10 cellular contexts compared by ENCODE assay signal in the genomic region with DNA sequence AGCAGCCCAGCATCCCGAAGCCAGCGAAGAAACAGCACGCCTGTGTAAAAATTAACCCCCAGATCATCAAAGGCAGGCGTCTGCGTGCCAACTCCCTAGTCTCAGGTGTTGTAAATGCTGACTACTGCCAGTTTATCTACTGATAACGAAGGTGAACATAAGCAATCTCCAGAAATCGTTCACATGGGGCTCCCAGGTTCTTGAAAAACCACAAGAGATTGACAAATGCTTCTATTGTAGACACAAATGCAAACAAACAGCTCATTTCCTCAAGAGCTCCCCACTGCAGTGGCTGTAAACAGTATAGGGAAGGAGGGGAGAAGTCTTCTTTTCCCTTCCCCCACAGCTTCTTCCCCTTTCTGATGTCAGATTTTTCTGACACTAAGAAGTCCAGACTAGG. TPM values are rescaled to one million over a fixed set of nuclear protein-coding genes. Genes with fewer than 3 reads are reported as not detected.
DNase-seq lines count a peak whose midpoint lies in the region; ATAC-seq and TF ChIP-seq lines count a peak whose summit lies in the region.
"Had no signal": no experiment of that assay in that cellular context is flagged by ENCODE, and none has a peak within 500 bp of the region (broad histone marks: within the 10 kb centered on the region; RNA-seq: fewer than 3 reads in every experiment).

No MANE protein-coding gene starts in this region.

- DNase-seq in activated CD4-positive, alpha-beta T cell treated with anti-CD3 and anti-CD28 coated beads, Interleukin-2, amount 10 ng/mL, durations not matched to agents 7 days and 5 days, result peak; percentile 36
- no peak for DNase-seq in activated CD4-positive, alpha-beta T cell treated with anti-CD3 and anti-CD28 coated beads, Interleukin-2, amount 50 U/mL, for 4 hours
- DNase-seq in SIG-M5 (lab: John Stamatoyannopoulos, UW), result peak; percentile 57
- DNase-seq in left colon, result peak; percentile 71 to 82
- no peak for DNase-seq in type B pancreatic cell (ENCODE audit: extremely low spot score, unreplicated experiment)
- DNase-seq in NCI-H1048 (lab: John Stamatoyannopoulos, UW), result no peak
- no peak for DNase-seq in H9
- no peak for DNase-seq in NCI-H146 (lab: John Stamatoyannopoulos, UW)
- DNase-seq: activated naive CD8-positive, alpha-beta T cell treated with anti-CD3 and anti-CD28 coated beads, Interleukin-2, amount 50 U/mL, for 24 hours; natural killer cell had no signal

- H2BK20ac ChIP-seq in H9 (ENCODE audit: low read depth, low read length, poor library complexity, severe bottlenecking), result no peak overlapping the region

- CTCF ChIA-PET in activated CD4-positive, alpha-beta T cell treated with anti-CD3 and anti-CD28 coated beads, Interleukin-2, amount 10 ng/mL, durations not matched to agents 7 days and 5 days (lab: Charles Lee), result interaction anchor here (0.7 to 1.6 kb wide), 3 partner anchors 10 to 24 kb away, joined by 3 to 5 read pairs (median 3); no protein-coding TSS in a partner anchor

- H3K79me2 ChIP-seq in H9 (ENCODE audit: insufficient read depth, low read length), result no peaks in the 10 kb centered on the region

- intact Hi-C loops in left colon (cut with DNase I, micrococcal nuclease), result no loop called here

- H3K4me3 Mint-ChIP-seq in activated CD4-positive, alpha-beta T cell treated with anti-CD3 and anti-CD28 coated beads, Interleukin-2, amount 10 ng/mL, durations not matched to agents 7 days and 5 days, result no peak overlapping the region
- H3K4me3 Mint-ChIP-seq in type B pancreatic cell (no peak overlapping the region), H9 (no peak overlapping the region; a peak in 1 of 5 replicates)
- H3K4me3 Mint-ChIP-seq: activated naive CD8-positive, alpha-beta T cell treated with anti-CD3 and anti-CD28 coated beads, Interleukin-2, amount 50 U/mL, for 24 hours; natural killer cell had no signal

- no peak overlapping the region for H3K27ac ChIP-seq in H9 (ENCODE audit: insufficient read length, low read depth, low read length)

- peaks cover 14% of the 10 kb centered on the region; the same call in 1 of the 2 replicates for H3K4me1 ChIP-seq in H9 (ENCODE audit: insufficient read depth, low read length)

- no peaks in the 10 kb centered on the region for H3K9me3 ChIP-seq in H9 (ENCODE audit: control insufficient read depth, low read depth, low read length)

- no peak overlapping the region for H4K5ac ChIP-seq in H9 (ENCODE audit: insufficient read length, low read depth, low read length)

- H2AFZ ChIP-seq in H9 (ENCODE audit: low read length), result no peak overlapping the region

- H4K8ac ChIP-seq in H9 (replicated peaks; ENCODE audit: insufficient read length, low read depth, low read length), result no peak overlapping the region

- no peak overlapping the region for H3T11ph ChIP-seq in H9 (ENCODE audit: low read length)

- H3K4ac ChIP-seq in H9 (ENCODE audit: low read depth, low read length), result no peak overlapping the region

- H3K18ac ChIP-seq in H9 (ENCODE audit: insufficient read length, low read depth, low read length), result no peak overlapping the region

- H3K23me2 ChIP-seq in H9 (ENCODE audit: insufficient read length, low read depth, low read length, poor library complexity, severe bottlenecking), result peaks cover 12% of the 10 kb centered on the region

- H2BK5ac ChIP-seq in H9 (ENCODE audit: insufficient read length, low read length), result no peak overlapping the region

- H4K20me1 ChIP-seq in H9 (ENCODE audit: control insufficient read depth, insufficient read depth, insufficient read length), result no peaks in the 10 kb centered on the region

- TF ChIP-seq CTCF in type B pancreatic cell (conservative IDR thresholded peaks at IDR 0.05) (no peak), H9 (conservative IDR thresholded peaks at IDR 0.05) (no peak)

- no peak overlapping the region for H3K9ac ChIP-seq in H9 (ENCODE audit: extremely low read depth, insufficient read length, low read length)

- H2BK120ac ChIP-seq in H9 (ENCODE audit: low read depth, low read length, poor library complexity, severe bottlenecking), result no peak overlapping the region

- no peaks in the 10 kb centered on the region for H3K79me1 ChIP-seq in H9 (ENCODE audit: insufficient read depth, low read depth, low read length, poor library complexity, severe bottlenecking)

- no peak overlapping the region for H3K14ac ChIP-seq in H9 (ENCODE audit: insufficient read depth, low read length)

- ATAC-seq in left colon, result peak; percentile 74
- ATAC-seq: activated naive CD8-positive, alpha-beta T cell treated with anti-CD3 and anti-CD28 coated beads, Interleukin-2, amount 50 U/mL, for 24 hours had no signal

- peak overlapping the region; percentile 37 for H3K27ac Mint-ChIP-seq in activated CD4-positive, alpha-beta T cell treated with anti-CD3 and anti-CD28 coated beads, Interleukin-2, amount 10 ng/mL, durations not matched to agents 7 days and 5 days
- peak overlapping the region; percentile 56 for H3K27ac Mint-ChIP-seq in type B pancreatic cell
- peak overlapping the region in 1 of 3 experiments; percentile 70; a peak in 2 of 7 replicates for H3K27ac Mint-ChIP-seq in H9
- H3K27ac Mint-ChIP-seq: activated naive CD8-positive, alpha-beta T cell treated with anti-CD3 and anti-CD28 coated beads, Interleukin-2, amount 50 U/mL, for 24 hours; natural killer cell had no signal

- H3K23ac ChIP-seq in H9 (ENCODE audit: insufficient read length, low read depth, low read length), result no peak overlapping the region

- peaks cover 74% of the 10 kb centered on the region for H3K27me3 Mint-ChIP-seq in activated CD4-positive, alpha-beta T cell treated with anti-CD3 and anti-CD28 coated beads, Interleukin-2, amount 10 ng/mL, durations not matched to agents 7 days and 5 days
- H3K27me3 Mint-ChIP-seq in type B pancreatic cell (peaks cover 26% of the 10 kb centered on the region), H9 (ENCODE audit: low read depth) (peaks cover 3% of the 10 kb centered on the region; the same call in 1 of the 2 replicates)

- H3K56ac ChIP-seq in H9 (ENCODE audit: insufficient read length, low read depth, low read length), result no peak overlapping the region

- H3K36me3 Mint-ChIP-seq in activated CD4-positive, alpha-beta T cell treated with anti-CD3 and anti-CD28 coated beads, Interleukin-2, amount 10 ng/mL, durations not matched to agents 7 days and 5 days (ENCODE audit: low read depth), result peaks cover 5% of the 10 kb centered on the region
- H3K36me3 Mint-ChIP-seq in type B pancreatic cell, result no peaks in the 10 kb centered on the region
- H3K36me3 Mint-ChIP-seq in H9 (ENCODE audit: insufficient read depth in 1 of 3, low read depth in 3 of 3), result no peaks in the 10 kb centered on the region
- H3K36me3 Mint-ChIP-seq: natural killer cell had no signal

- H3K9me3 Mint-ChIP-seq in activated CD4-positive, alpha-beta T cell treated with anti-CD3 and anti-CD28 coated beads, Interleukin-2, amount 10 ng/mL, durations not matched to agents 7 days and 5 days, result no peaks in the 10 kb centered on the region
- no peaks in the 10 kb centered on the region for H3K9me3 Mint-ChIP-seq in type B pancreatic cell
- H3K9me3 Mint-ChIP-seq in H9, result peaks cover 0 to 3% of the 10 kb centered on the region in 2 experiments; a peak in 1 of 5 replicates
- H3K9me3 Mint-ChIP-seq: activated naive CD8-positive, alpha-beta T cell treated with anti-CD3 and anti-CD28 coated beads, Interleukin-2, amount 50 U/mL, for 24 hours; natural killer cell had no signal

- no peak overlapping the region for H2BK12ac ChIP-seq in H9 (ENCODE audit: insufficient read length, low read depth, low read length)

- H2AK5ac ChIP-seq in H9 (ENCODE audit: insufficient read length, low read length), result no peak overlapping the region

- no peak overlapping the region for H4K91ac ChIP-seq in H9 (ENCODE audit: insufficient read length, low read depth, low read length)

- H2BK15ac ChIP-seq in H9 (ENCODE audit: low read depth, low read length), result no peak overlapping the region

- H3K4me2 ChIP-seq in H9 (ENCODE audit: insufficient read depth, insufficient read length, low read length), result no peak overlapping the region

- H3K4me1 Mint-ChIP-seq in activated CD4-positive, alpha-beta T cell treated with anti-CD3 and anti-CD28 coated beads, Interleukin-2, amount 10 ng/mL, durations not matched to agents 7 days and 5 days, result peaks cover 59% of the 10 kb centered on the region
- peaks cover 29% of the 10 kb centered on the region for H3K4me1 Mint-ChIP-seq in type B pancreatic cell (ENCODE audit: unreplicated experiment)
- peaks cover 49 to 59% of the 10 kb centered on the region in 2 experiments for H3K4me1 Mint-ChIP-seq in H9

- no peaks in the 10 kb centered on the region for H3K27me3 ChIP-seq in H9 (ENCODE audit: insufficient read depth, low read length)

- WGBS in H9 (ENCODE audit: extremely low coverage, insufficient read length, low lambda C conversion rate), result no CpG with 5 or more reads among the region's 7 CpGs

- POLR2A ChIA-PET in activated CD4-positive, alpha-beta T cell treated with anti-CD3 and anti-CD28 coated beads, Interleukin-2, amount 10 ng/mL, durations not matched to agents 7 days and 5 days (lab: Charles Lee), result no interaction called here

RNA-seq across cellular contexts. Expression of a gene that starts 5.3 kb away (rescaled TPM):
- total RNA-seq in activated CD4-positive, alpha-beta T cell treated with anti-CD3 and anti-CD28 coated beads, Interleukin-2, amount 10 ng/mL, durations not matched to agents 7 days and 5 days, result 10 to 100 TPM; 36.0 to 39.5 TPM
- total RNA-seq in left colon (10 to 100 TPM; 79.3 to 90.1 TPM), type B pancreatic cell (ENCODE audit: low replicate concordance) (64.7 and 83.9 TPM in 2 replicates), H9 (2021) (48.5 and 49.5 TPM in 2 replicates)

Comparison
In these comparisons a context has a peak if more than half of its experiments do, and no peak if none do; other contexts are left out.
1. DNase-seq: peak in activated CD4-positive, alpha-beta T cell treated with anti-CD3 and anti-CD28 coated beads, Interleukin-2, amount 10 ng/mL, durations not matched to agents 7 days and 5 days (single experiment), SIG-M5 (single experiment) and left colon (2 of 2); none in activated CD4-positive, alpha-beta T cell treated with anti-CD3 and anti-CD28 coated beads, Interleukin-2, amount 50 U/mL, for 4 hours (0 of 2), type B pancreatic cell (single experiment), NCI-H1048 (single experiment), H9 (single experiment) and NCI-H146 (single experiment).